19 cellular contexts compared by ENCODE assay signal in genomic region chr11:69218946-69219720, GRCh38.
DNase-seq lines count a peak whose midpoint lies in the region; ATAC-seq and TF ChIP-seq lines count a peak whose summit lies in the region.
"Had no signal": no experiment of that assay in that cellular context is flagged by ENCODE, and none has a peak within 500 bp of the region (broad histone marks: within the 10 kb centered on the region; RNA-seq: fewer than 3 reads in every experiment).

No MANE protein-coding gene starts in this region.

- H2AK5ac ChIP-seq in H9 (ENCODE audit: insufficient read length, low read length), result no peak overlapping the region

- H3K9ac ChIP-seq in H9 (ENCODE audit: extremely low read depth, insufficient read length, low read length) (no peak overlapping the region), endodermal cell (ENCODE audit: extremely low read depth, low read length, poor library complexity, severe bottlenecking) (no peak overlapping the region)

- no TSS peak for BruUV-seq in Panc1 (replicated peaks; lab: Mats Ljungman, UMichigan)

- H3K4me1 Mint-ChIP-seq in H9 (no peaks in the 10 kb centered on the region), endodermal cell (no peaks in the 10 kb centered on the region)
- H3K4me1 Mint-ChIP-seq in stimulated activated effector memory CD8-positive, alpha-beta T cell treated with anti-CD3 and anti-CD28 coated beads, Interleukin-12 subunit alpha, Interleukin-12 subunit beta, amount 100 ng/mL, for 72 hours, result no peaks in the 10 kb centered on the region
- H3K4me1 Mint-ChIP-seq: B cell had no signal

- POLR2A ChIA-PET in Panc1 (lab: Charles Lee), result no interaction called here

- no peak overlapping the region for H3K14ac ChIP-seq in H9 (ENCODE audit: insufficient read depth, low read length)

- H3K9me3 ChIP-seq in H9 (ENCODE audit: control insufficient read depth, low read depth, low read length) (no peaks in the 10 kb centered on the region), Panc1 (ENCODE audit: control insufficient read depth, insufficient read depth, low read depth, low read length) (no peaks in the 10 kb centered on the region), endodermal cell (ENCODE audit: control insufficient read depth, low read length) (no peaks in the 10 kb centered on the region)
- H3K9me3 ChIP-seq: SJCRH30 had no signal

- no peak overlapping the region for H4K91ac ChIP-seq in H9 (ENCODE audit: insufficient read length, low read depth, low read length)

- ATAC-seq in Panc1 (peak; percentile 26; the same call in 1 of the 2 replicates), HG03108 (IDR thresholded peaks at IDR 0.05; ENCODE audit: unreplicated experiment) (no peak), HG02870 (IDR thresholded peaks at IDR 0.05; ENCODE audit: unreplicated experiment) (no peak)
- peak; percentile 11 for ATAC-seq in stimulated activated effector memory CD8-positive, alpha-beta T cell treated with anti-CD3 and anti-CD28 coated beads, Interleukin-12 subunit alpha, Interleukin-12 subunit beta, amount 100 ng/mL, for 72 hours
- ATAC-seq: GM12878 had no signal

- H3K4me2 ChIP-seq in H9 (ENCODE audit: insufficient read depth, insufficient read length, low read length), result no peak overlapping the region

- H2BK120ac ChIP-seq in H9 (ENCODE audit: low read depth, low read length, poor library complexity, severe bottlenecking), result no peak overlapping the region

- H3K79me1 ChIP-seq in H9 (ENCODE audit: insufficient read depth, low read depth, low read length, poor library complexity, severe bottlenecking), result no peaks in the 10 kb centered on the region

- H3K56ac ChIP-seq in H9 (ENCODE audit: insufficient read length, low read depth, low read length), result no peak overlapping the region

- H3K9me3 Mint-ChIP-seq in H9 (no peaks in the 10 kb centered on the region; a peak in 1 of 5 replicates), endodermal cell (no peaks in the 10 kb centered on the region)
- no peaks in the 10 kb centered on the region for H3K9me3 Mint-ChIP-seq in stimulated activated effector memory CD8-positive, alpha-beta T cell treated with anti-CD3 and anti-CD28 coated beads, Interleukin-12 subunit alpha, Interleukin-12 subunit beta, amount 100 ng/mL, for 72 hours
- H3K9me3 Mint-ChIP-seq: CD4-positive, alpha-beta T cell had no signal

- H3K23ac ChIP-seq in H9 (ENCODE audit: insufficient read length, low read depth, low read length), result no peak overlapping the region

- WGBS in H9 (ENCODE audit: extremely low coverage, insufficient read length, low lambda C conversion rate), result no CpG with 5 or more reads among the region's 11 CpGs
- WGBS in endodermal cell (ENCODE audit: insufficient coverage in 1 of 2, insufficient read length in 1 of 2), 2 experiments, result 88 to 92% methylated on average over 8 to 10 of the region's 11 CpGs

- no peak overlapping the region for H3K18ac ChIP-seq in H9 (ENCODE audit: insufficient read length, low read depth, low read length)

- peak; percentile 8 for DNase-seq in H9
- DNase-seq in Panc1 (ENCODE audit: low read depth, low spot score), result no peak
- DNase-seq in endodermal cell, result peak; percentile 30
- no peak for DNase-seq in stimulated activated effector memory CD8-positive, alpha-beta T cell treated with anti-CD3 and anti-CD28 coated beads, Interleukin-12 subunit alpha, Interleukin-12 subunit beta, amount 100 ng/mL, for 72 hours (ENCODE audit: low spot score in 2 of 2)
- DNase-seq in activated CD4-positive, alpha-beta T cell treated with anti-CD3 and anti-CD28 coated beads, Interleukin-2, amount 50 U/mL, for 4 hours, result no peak
- DNase-seq: Calu3, DMS79, HCEC 1CT, KG1, NCI-H1694, NCI-H774, RPMI8226 had no signal

- H3K27ac ChIP-seq in H9 (ENCODE audit: insufficient read length, low read depth, low read length), result no peak overlapping the region
- no peak overlapping the region for H3K27ac ChIP-seq in Panc1 (ENCODE audit: low read length)
- no peak overlapping the region for H3K27ac ChIP-seq in endodermal cell (ENCODE audit: low read depth, low read length)
- H3K27ac ChIP-seq: HL-60, SJCRH30 had no signal

- no peak overlapping the region for H2BK12ac ChIP-seq in H9 (ENCODE audit: insufficient read length, low read depth, low read length)

- H3K4me3 ChIP-seq in Panc1 (ENCODE audit: low read depth in 2 of 2, low read length in 2 of 2) (no peak overlapping the region), endodermal cell (ENCODE audit: low read length) (no peak overlapping the region)
- H3K4me3 ChIP-seq: GM12878, SJCRH30 had no signal

- H3K79me2 ChIP-seq in H9 (ENCODE audit: insufficient read depth, low read length), result no peaks in the 10 kb centered on the region

- H3K36me3 Mint-ChIP-seq in H9 (ENCODE audit: insufficient read depth in 1 of 3, low read depth in 3 of 3) (no peaks in the 10 kb centered on the region), endodermal cell (ENCODE audit: low read depth) (no peaks in the 10 kb centered on the region)
- no peaks in the 10 kb centered on the region for H3K36me3 Mint-ChIP-seq in stimulated activated effector memory CD8-positive, alpha-beta T cell treated with anti-CD3 and anti-CD28 coated beads, Interleukin-12 subunit alpha, Interleukin-12 subunit beta, amount 100 ng/mL, for 72 hours

- H3K27me3 ChIP-seq in H9 (ENCODE audit: insufficient read depth, low read length) (no peaks in the 10 kb centered on the region), Panc1 (ENCODE audit: control insufficient read depth, insufficient read depth, low read length) (no peaks in the 10 kb centered on the region), endodermal cell (ENCODE audit: control insufficient read depth, insufficient read depth, low read length, poor library complexity, severe bottlenecking) (no peaks in the 10 kb centered on the region)
- H3K27me3 ChIP-seq: SJCRH30 had no signal

- H2AFZ ChIP-seq in H9 (ENCODE audit: low read length), result no peak overlapping the region

- H3K4ac ChIP-seq in H9 (ENCODE audit: low read depth, low read length), result no peak overlapping the region

- H3K27ac Mint-ChIP-seq in H9, result no peak overlapping the region
- no peak overlapping the region for H3K27ac Mint-ChIP-seq in endodermal cell
- H3K27ac Mint-ChIP-seq in stimulated activated effector memory CD8-positive, alpha-beta T cell treated with anti-CD3 and anti-CD28 coated beads, Interleukin-12 subunit alpha, Interleukin-12 subunit beta, amount 100 ng/mL, for 72 hours, result no peak overlapping the region
- H3K27ac Mint-ChIP-seq: B cell; CD4-positive, alpha-beta T cell had no signal

- in situ Hi-C loops in Panc1 (cut with HindIII; ENCODE audit: low pct_unique_long_range_greater_than_20kb, low sequenced_read_pairs), result no loop called here

- no peak overlapping the region for H2BK5ac ChIP-seq in H9 (ENCODE audit: insufficient read length, low read length)

- no peaks in the 10 kb centered on the region for H3K23me2 ChIP-seq in H9 (ENCODE audit: insufficient read length, low read depth, low read length, poor library complexity, severe bottlenecking)

- no peaks in the 10 kb centered on the region for H4K20me1 ChIP-seq in H9 (ENCODE audit: control insufficient read depth, insufficient read depth, insufficient read length)

- H2BK15ac ChIP-seq in H9 (ENCODE audit: low read depth, low read length), result no peak overlapping the region

- H4K5ac ChIP-seq in H9 (ENCODE audit: insufficient read length, low read depth, low read length), result no peak overlapping the region

- H3K36me3 ChIP-seq in Panc1 (ENCODE audit: control insufficient read depth, insufficient read depth, low read length), result no peaks in the 10 kb centered on the region
- H3K36me3 ChIP-seq in endodermal cell (ENCODE audit: control insufficient read depth, insufficient read depth, low read length), result no peaks in the 10 kb centered on the region
- H3K36me3 ChIP-seq: SJCRH30 had no signal

- H3T11ph ChIP-seq in H9 (ENCODE audit: low read length), result no peak overlapping the region

- H3K4me3 Mint-ChIP-seq in H9 (no peak overlapping the region), endodermal cell (no peak overlapping the region)
- H3K4me3 Mint-ChIP-seq in stimulated activated effector memory CD8-positive, alpha-beta T cell treated with anti-CD3 and anti-CD28 coated beads, Interleukin-12 subunit alpha, Interleukin-12 subunit beta, amount 100 ng/mL, for 72 hours, result no peak overlapping the region
- H3K4me3 Mint-ChIP-seq: B cell; CD4-positive, alpha-beta T cell had no signal

- CTCF ChIA-PET in Panc1 (lab: Charles Lee), result interaction anchor here (0.9 kb wide), 1 partner anchor 88 kb away, joined by 3 read pairs; no protein-coding TSS in a partner anchor

- no peak overlapping the region for H2BK20ac ChIP-seq in H9 (ENCODE audit: low read depth, low read length, poor library complexity, severe bottlenecking)

- intact Hi-C loops in Panc1 (cut with micrococcal nuclease; ENCODE audit: unreplicated experiment), result loop anchor here (10.0 kb wide), 1 partner anchor 114 kb away; no protein-coding TSS in a partner anchor

- H3K4me1 ChIP-seq in H9 (ENCODE audit: insufficient read depth, low read length) (no peaks in the 10 kb centered on the region), Panc1 (ENCODE audit: control insufficient read depth, insufficient read depth, low read length) (peaks cover 9% of the 10 kb centered on the region), endodermal cell (ENCODE audit: control insufficient read depth, insufficient read depth, low read length) (no peaks in the 10 kb centered on the region)
- H3K4me1 ChIP-seq: SJCRH30 had no signal

- no peak overlapping the region for H4K8ac ChIP-seq in H9 (replicated peaks; ENCODE audit: insufficient read length, low read depth, low read length)

- no peak for TF ChIP-seq CTCF in H9 (conservative IDR thresholded peaks at IDR 0.05)
- TF ChIP-seq CTCF in Panc1 (IDR thresholded peaks at IDR 0.05), result no peak
- no peak for TF ChIP-seq CTCF in endodermal cell (conservative IDR thresholded peaks at IDR 0.05)

- H3K27me3 Mint-ChIP-seq in H9 (ENCODE audit: low read depth), result peaks cover 7% of the 10 kb centered on the region
- H3K27me3 Mint-ChIP-seq in endodermal cell (ENCODE audit: insufficient read depth), result peaks cover 2% of the 10 kb centered on the region
- H3K27me3 Mint-ChIP-seq: CD4-positive, alpha-beta T cell had no signal

Comparison
In these comparisons a context has a peak if more than half of its experiments do, and no peak if none do; other contexts are left out.
1. DNase-seq: peak in H9 (single experiment) and endodermal cell (single experiment); none in Panc1 (single experiment), stimulated activated effector memory CD8-positive, alpha-beta T cell treated with anti-CD3 and anti-CD28 coated beads, Interleukin-12 subunit alpha, Interleukin-12 subunit beta, amount 100 ng/mL, for 72 hours (0 of 2) and activated CD4-positive, alpha-beta T cell treated with anti-CD3 and anti-CD28 coated beads, Interleukin-2, amount 50 U/mL, for 4 hours (0 of 2).
2. ATAC-seq: peak in Panc1 (single experiment) and stimulated activated effector memory CD8-positive, alpha-beta T cell treated with anti-CD3 and anti-CD28 coated beads, Interleukin-12 subunit alpha, Interleukin-12 subunit beta, amount 100 ng/mL, for 72 hours (single experiment); none in HG03108 (single experiment) and HG02870 (single experiment).